12 cellular contexts compared by ENCODE assay signal in the genomic region with DNA sequence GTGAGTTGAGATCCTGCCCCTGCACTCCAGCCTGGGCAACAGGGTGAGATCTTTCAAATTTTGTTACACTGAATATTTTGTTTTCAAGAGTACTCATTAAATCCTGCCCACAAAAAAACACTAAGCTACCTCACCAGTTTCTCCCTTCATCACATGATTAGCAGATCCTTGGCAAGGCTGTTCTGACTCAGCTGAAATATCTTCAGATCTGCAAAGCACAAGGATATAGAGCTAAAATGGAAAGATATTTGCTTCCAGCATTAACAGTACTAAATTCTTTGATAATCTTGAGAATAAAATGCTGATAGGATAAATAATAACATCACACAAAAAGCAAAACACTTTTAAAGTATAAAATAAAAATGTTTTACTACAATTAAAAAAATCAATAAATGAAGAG. TPM values are rescaled to one million over a fixed set of nuclear protein-coding genes. Genes with fewer than 3 reads are reported as not detected.
DNase-seq lines count a peak whose midpoint lies in the region; TF ChIP-seq lines count a peak whose summit lies in the region.
"Had no signal": no experiment of that assay in that cellular context is flagged by ENCODE, and none has a peak within 500 bp of the region (broad histone marks: within the 10 kb centered on the region; RNA-seq: fewer than 3 reads in every experiment).

No MANE protein-coding gene starts in this region.

- TF ChIP-seq CTCF in LNCaP clone FGC (IDR thresholded peaks at IDR 0.05; ENCODE audit: control insufficient read depth, extremely low read depth, insufficient read depth) = no peak
- no peak for TF ChIP-seq CTCF in endodermal cell (conservative IDR thresholded peaks at IDR 0.05)
- no peak for TF ChIP-seq CTCF in nephron progenitor cell (IDR thresholded peaks at IDR 0.05)
- TF ChIP-seq CTCF in Calu3 (IDR thresholded peaks at IDR 0.05; ENCODE audit: unreplicated experiment) = no peak

- no peak overlapping the region for H3K4me3 ChIP-seq in LNCaP clone FGC (ENCODE audit: low read depth, low read length)
- no peak overlapping the region for H3K4me3 ChIP-seq in endodermal cell (ENCODE audit: low read length)
- H3K4me3 ChIP-seq: GM12878 had no signal

- intact Hi-C loops in Calu3 (cut with micrococcal nuclease; ENCODE audit: unreplicated experiment) = no loop called here

- no peaks in the 10 kb centered on the region for H3K4me1 ChIP-seq in endodermal cell (ENCODE audit: control insufficient read depth, insufficient read depth, low read length)

- H3K27me3 Mint-ChIP-seq in endodermal cell (ENCODE audit: insufficient read depth) (no peaks in the 10 kb centered on the region), nephron progenitor cell (ENCODE audit: low read depth, poor library complexity) (no peaks in the 10 kb centered on the region), Calu3 (ENCODE audit: unreplicated experiment) (no peaks in the 10 kb centered on the region)
- H3K27me3 Mint-ChIP-seq: IgD-negative memory B cell; naive thymus-derived CD8-positive, alpha-beta T cell had no signal

- H3K27ac ChIP-seq in endodermal cell (ENCODE audit: low read depth, low read length) = no peak overlapping the region

- H3K9ac ChIP-seq in endodermal cell (ENCODE audit: extremely low read depth, low read length, poor library complexity, severe bottlenecking) = no peak overlapping the region

- H3K9me3 Mint-ChIP-seq in endodermal cell (peaks cover 3% of the 10 kb centered on the region), nephron progenitor cell (no peaks in the 10 kb centered on the region), Calu3 (ENCODE audit: low read depth, unreplicated experiment) (no peaks in the 10 kb centered on the region)
- H3K9me3 Mint-ChIP-seq: IgD-negative memory B cell; naive thymus-derived CD8-positive, alpha-beta T cell had no signal

- H3K27me3 ChIP-seq in endodermal cell (ENCODE audit: control insufficient read depth, insufficient read depth, low read length, poor library complexity, severe bottlenecking) = no peaks in the 10 kb centered on the region

- BruUV-seq in Calu3 (replicated peaks; lab: Mats Ljungman, UMichigan) = no TSS peak

- H3K27ac Mint-ChIP-seq in endodermal cell = peak overlapping the region; percentile 89
- peak overlapping the region; percentile 19 for H3K27ac Mint-ChIP-seq in nephron progenitor cell
- H3K27ac Mint-ChIP-seq in Calu3 (ENCODE audit: unreplicated experiment) = no peak overlapping the region

- H3K4me3 Mint-ChIP-seq in endodermal cell (no peak overlapping the region), nephron progenitor cell (no peak overlapping the region), Calu3 (ENCODE audit: low read depth, unreplicated experiment) (no peak overlapping the region)
- H3K4me3 Mint-ChIP-seq: IgD-negative memory B cell; naive thymus-derived CD8-positive, alpha-beta T cell had no signal

- peaks cover 38% of the 10 kb centered on the region for H3K36me3 ChIP-seq in endodermal cell (ENCODE audit: control insufficient read depth, insufficient read depth, low read length)

- H3K9me3 ChIP-seq in endodermal cell (ENCODE audit: control insufficient read depth, low read length) = no peaks in the 10 kb centered on the region

- H3K36me3 Mint-ChIP-seq in endodermal cell (ENCODE audit: low read depth) = peaks cover 46% of the 10 kb centered on the region
- peaks cover 82% of the 10 kb centered on the region for H3K36me3 Mint-ChIP-seq in nephron progenitor cell (ENCODE audit: low read depth)
- H3K36me3 Mint-ChIP-seq in Calu3 (ENCODE audit: insufficient read depth, unreplicated experiment) = peaks cover 28% of the 10 kb centered on the region

- CTCF ChIA-PET in Calu3 (lab: Charles Lee) = no interaction called here

- DNase-seq in COLO829 (ENCODE audit: low spot score) (peak; percentile 35), LNCaP clone FGC (ENCODE audit: low read depth) (peak; percentile 14), endodermal cell (no peak), nephron progenitor cell (no peak), Calu3 (no peak), SW 1271 (lab: John Stamatoyannopoulos, UW) (no peak), COR-L47 (lab: John Stamatoyannopoulos, UW) (no peak), 8988T (no peak)
- DNase-seq: amygdala; naive thymus-derived CD8-positive, alpha-beta T cell had no signal

- H3K4me1 Mint-ChIP-seq in endodermal cell (peaks cover 16% of the 10 kb centered on the region), nephron progenitor cell (peaks cover 8% of the 10 kb centered on the region), Calu3 (ENCODE audit: low read depth, unreplicated experiment) (no peaks in the 10 kb centered on the region)
- H3K4me1 Mint-ChIP-seq: naive thymus-derived CD8-positive, alpha-beta T cell had no signal

RNA-seq across cellular contexts. Expression of gene MCM6, which starts 28.3 kb away (rescaled TPM):
- total RNA-seq in endodermal cell = 100 to 1,000 TPM; 140 to 141 TPM
- polyA plus RNA-seq in endodermal cell (2013, experiment 1 of 2) = 90.8 TPM
- polyA plus RNA-seq in endodermal cell (2013, experiment 2 of 2) = 85.7 TPM
- 40.0 and 44.1 TPM in 2 replicates for total RNA-seq in Calu3 (2022)

Comparison
In these comparisons a context has a peak if more than half of its experiments do, and no peak if none do; other contexts are left out.
1. DNase-seq: peak in COLO829 (single experiment) and LNCaP clone FGC (single experiment); none in endodermal cell (single experiment), nephron progenitor cell (single experiment), Calu3 (single experiment), SW 1271 (0 of 2), COR-L47 (single experiment) and 8988T (single experiment).